10 cellular contexts compared by ENCODE assay signal in the genomic region with DNA sequence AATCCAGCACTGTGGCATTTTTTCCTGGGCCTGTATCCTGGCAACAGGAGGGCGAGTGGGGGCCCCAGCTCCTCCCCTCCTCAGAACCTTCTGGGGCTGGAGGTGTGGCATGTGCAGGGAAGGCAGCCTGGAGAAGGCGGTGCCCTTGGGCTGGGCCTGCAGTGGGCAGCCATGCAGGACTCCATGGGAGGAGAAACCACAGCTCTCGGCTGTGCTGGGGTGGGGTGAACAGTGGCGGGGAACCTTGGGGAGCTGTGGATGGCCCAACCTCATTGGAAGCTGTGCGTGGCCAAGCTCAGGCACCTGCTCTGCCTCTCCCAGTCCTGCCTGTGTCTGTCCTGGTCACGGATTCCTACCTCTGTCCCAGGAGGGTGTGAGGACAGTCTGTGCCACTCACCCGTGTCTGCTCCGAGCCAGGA. TPM values are rescaled to one million over a fixed set of nuclear protein-coding genes. Genes with fewer than 3 reads are reported as not detected.
A peak's percentile ranks its signal among the peaks of the same experiment; 100 is the strongest.
DNase-seq lines count a peak whose midpoint lies in the region; ATAC-seq and TF ChIP-seq lines count a peak whose summit lies in the region.
"Had no signal": no experiment of that assay in that cellular context is flagged by ENCODE, and none has a peak within 500 bp of the region (broad histone marks: within the 10 kb centered on the region; RNA-seq: fewer than 3 reads in every experiment).

No MANE protein-coding gene starts in this region.

- H3K27me3 ChIP-seq in thoracic aorta (replicated peaks; ENCODE audit: insufficient read depth) = no peaks in the 10 kb centered on the region

- peak overlapping the region in 3 of 5 experiments; percentile 69 to 71 (median 71) for H3K27ac Mint-ChIP-seq in brain
- H3K27ac Mint-ChIP-seq in activated CD4-positive, alpha-beta memory T cell treated with anti-CD3 and anti-CD28 coated beads for 36 hours = no peak overlapping the region
- H3K27ac Mint-ChIP-seq in T-helper 17 cell = no peak overlapping the region

- H3K36me3 Mint-ChIP-seq in brain (no peaks in the 10 kb centered on the region), T-helper 17 cell (ENCODE audit: low read depth) (peaks cover 4% of the 10 kb centered on the region)
- H3K36me3 Mint-ChIP-seq in activated CD4-positive, alpha-beta memory T cell treated with anti-CD3 and anti-CD28 coated beads for 36 hours = no peaks in the 10 kb centered on the region

- no peaks in the 10 kb centered on the region for H3K9me3 Mint-ChIP-seq in brain
- no peaks in the 10 kb centered on the region for H3K9me3 Mint-ChIP-seq in activated CD4-positive, alpha-beta memory T cell treated with anti-CD3 and anti-CD28 coated beads for 36 hours

- H3K27me3 Mint-ChIP-seq in brain (peaks cover 3% of the 10 kb centered on the region), T-helper 17 cell (peaks cover 19% of the 10 kb centered on the region)
- H3K27me3 Mint-ChIP-seq in activated CD4-positive, alpha-beta memory T cell treated with anti-CD3 and anti-CD28 coated beads for 36 hours = peaks cover 4% of the 10 kb centered on the region

- intact Hi-C loops in activated CD4-positive, alpha-beta memory T cell treated with anti-CD3 and anti-CD28 coated beads for 36 hours (cut with micrococcal nuclease) = no loop called here

- TF ChIP-seq CTCF in brain (conservative IDR thresholded peaks at IDR 0.05) (no peak), thoracic aorta (IDR thresholded peaks at IDR 0.05) (no peak)

- H3K9me3 ChIP-seq in thoracic aorta = no peaks in the 10 kb centered on the region
- no peaks in the 10 kb centered on the region for H3K9me3 ChIP-seq in T-helper 17 cell (ENCODE audit: control insufficient read depth, low read length, poor library complexity, severe bottlenecking)
- H3K9me3 ChIP-seq: esophagus squamous epithelium had no signal

- H3K4me3 Mint-ChIP-seq in brain (peak overlapping the region in 1 of 5 experiments; percentile 38), T-helper 17 cell (no peak overlapping the region)
- no peak overlapping the region for H3K4me3 Mint-ChIP-seq in activated CD4-positive, alpha-beta memory T cell treated with anti-CD3 and anti-CD28 coated beads for 36 hours

- H3K4me3 ChIP-seq in thoracic aorta = peak overlapping the region; percentile 59
- H3K4me3 ChIP-seq: esophagus squamous epithelium had no signal

- peak; percentile 45 for ATAC-seq in left lobe of liver
- peak; percentile 39 for ATAC-seq in thoracic aorta (ENCODE audit: insufficient number of reproducible peaks, low FRiP score, low read depth)
- ATAC-seq in T-helper 17 cell = no peak
- ATAC-seq in HG02610 (IDR thresholded peaks at IDR 0.05; ENCODE audit: unreplicated experiment) = no peak
- ATAC-seq: stimulated activated naive CD8-positive, alpha-beta T cell treated with anti-CD3 and anti-CD28 coated beads, Interleukin-15, Interleukin-2, amounts not matched to agents 100 U/mL and 50 U/mL, for 24 hours had no signal

- peaks cover 15 to 82% of the 10 kb centered on the region in 2 donors for H3K4me1 ChIP-seq in thoracic aorta (ENCODE audit: control insufficient read depth in 1 of 2, low read depth in 2 of 2)

- H3K36me3 ChIP-seq in thoracic aorta = no peaks in the 10 kb centered on the region
- H3K36me3 ChIP-seq: esophagus squamous epithelium had no signal

- DNase-seq in M059J (ENCODE audit: low read depth) (peak; percentile 28), left lobe of liver (ENCODE audit: low spot score) (no peak), thoracic aorta (ENCODE audit: low spot score) (no peak), T-helper 17 cell (no peak)
- DNase-seq in activated CD4-positive, alpha-beta memory T cell treated with anti-CD3 and anti-CD28 coated beads for 36 hours = no peak
- DNase-seq in activated CD8-positive, alpha-beta memory T cell treated with anti-CD3 and anti-CD28 coated beads, Interleukin-2, amount 50 U/mL, for 48 hours = no peak
- DNase-seq: esophagus squamous epithelium; stimulated activated naive CD8-positive, alpha-beta T cell treated with anti-CD3 and anti-CD28 coated beads, Interleukin-15, Interleukin-2, amounts not matched to agents 100 U/mL and 50 U/mL, for 24 hours had no signal

- H3K27ac ChIP-seq in thoracic aorta = peak overlapping the region; percentile 78 to 87

- peaks cover 51% of the 10 kb centered on the region for H3K4me1 Mint-ChIP-seq in brain
- no peaks in the 10 kb centered on the region for H3K4me1 Mint-ChIP-seq in activated CD4-positive, alpha-beta memory T cell treated with anti-CD3 and anti-CD28 coated beads for 36 hours (ENCODE audit: low read depth)
- peaks cover 5% of the 10 kb centered on the region for H3K4me1 Mint-ChIP-seq in T-helper 17 cell

- POLR2A ChIA-PET in activated CD4-positive, alpha-beta memory T cell treated with anti-CD3 and anti-CD28 coated beads for 36 hours (lab: Charles Lee) = no interaction called here

- CTCF ChIA-PET in activated CD4-positive, alpha-beta memory T cell treated with anti-CD3 and anti-CD28 coated beads for 36 hours (lab: Charles Lee) = no interaction called here

RNA-seq across cellular contexts. Expression of a gene that starts 15.7 kb away (rescaled TPM):
- total RNA-seq in M059J (2014; rRNA removed; shearing (Covaris generic)) = 202 and 347 TPM in 2 replicates
- 31.5 TPM for polyA plus RNA-seq in brain (ENCODE audit: insufficient read depth, low read depth, low replicate concordance)
- 499 TPM for total RNA-seq in left lobe of liver
- 100 to 1,000 TPM; 507 to 811 TPM for total RNA-seq in thoracic aorta
- total RNA-seq in activated CD4-positive, alpha-beta memory T cell treated with anti-CD3 and anti-CD28 coated beads for 36 hours = 1 to 10 TPM; 4.5 TPM
- total RNA-seq in T-helper 17 cell = 10 to 100 TPM in 1 of 2 donors, 1 to 10 TPM in 1; 5.4 to 17.1 TPM

Comparison
In these comparisons a context has a peak if more than half of its experiments do, and no peak if none do; other contexts are left out.
1. H3K27ac Mint-ChIP-seq: peak in brain (3 of 5); none in activated CD4-positive, alpha-beta memory T cell treated with anti-CD3 and anti-CD28 coated beads for 36 hours (single experiment) and T-helper 17 cell (single experiment).
2. ATAC-seq: peak in left lobe of liver (single experiment) and thoracic aorta (single experiment); none in T-helper 17 cell (single experiment) and HG02610 (single experiment).
3. RNA of a gene that starts 15.7 kb away (total RNA-seq): 507 to 811 TPM in thoracic aorta, 499 TPM in left lobe of liver (single experiment) and 202 to 347 TPM in M059J; 5.4 to 17.1 TPM in T-helper 17 cell and 4.5 TPM in activated CD4-positive, alpha-beta memory T cell treated with anti-CD3 and anti-CD28 coated beads for 36 hours; every median in the first group is over 10 times any median in the second.